ENCODE assay signal across 16 cellular contexts in genomic region chr3:37737134-37737533, GRCh38.
"Had no signal": no experiment of that assay in that cellular context is flagged by ENCODE, and none has a peak within 500 bp of the region (broad histone marks: within the 10 kb centered on the region; RNA-seq: fewer than 3 reads in every experiment).

No MANE protein-coding gene starts in this region.

- H3K9me3 ChIP-seq: adrenal gland, mucosa of descending colon, transverse colon had no signal

- H3K4me3 ChIP-seq: adrenal gland, mucosa of descending colon, transverse colon had no signal

- DNase-seq: activated CD4-positive, alpha-beta T cell treated with anti-CD3 and anti-CD28 coated beads, Interleukin-2, amount 10 ng/mL, durations not matched to agents 24 days and 14 days; activated naive CD4-positive, alpha-beta T cell treated with anti-CD3 and anti-CD28 coated beads, Interleukin-2, amount 50 U/mL, for 16 hours; activated T-cell treated with anti-CD3 and anti-CD28 coated beads for 4 hours; caudate nucleus; effector memory CD4-positive, alpha-beta T cell; immature natural killer cell; mammary epithelial cell; mucosa of descending colon; naive thymus-derived CD8-positive, alpha-beta T cell; nucleus accumbens; stimulated activated CD4-positive, alpha-beta T cell treated with anti-CD3 and anti-CD28 coated beads, Interleukin-1b, Interleukin-23, amount 100 ng/mL, for 48 hours; T-cell; transverse colon had no signal

- H3K27ac ChIP-seq: adrenal gland, epithelial cell of prostate, transverse colon had no signal

- H3K27me3 ChIP-seq: adrenal gland, transverse colon had no signal

- H3K36me3 ChIP-seq: transverse colon had no signal

- ATAC-seq: naive thymus-derived CD8-positive, alpha-beta T cell; stimulated activated memory B cell treated with anti-CD40 and anti-IgM and Interleukin-4, amounts not matched to agents 10 μg/mL and 1 μg/mL and 100 μg/mL, for 72 hours had no signal
